Comparison of ENCODE assay signal across 8 cellular contexts in genomic region chr4:76067652-76068286, GRCh38. TPM values are rescaled to one million over a fixed set of nuclear protein-coding genes. Genes with fewer than 3 reads are reported as not detected.
DNase-seq lines count a peak whose midpoint lies in the region; ATAC-seq, FAIRE-seq and TF ChIP-seq lines count a peak whose summit lies in the region.

No MANE protein-coding gene starts in this region.

- intact Hi-C loops in ascending aorta (cut with DNase I) = loop anchor here (2.0 kb wide), 1 partner anchor 77 kb away; the partner anchor contains the start of gene SDAD1

- DNase-seq in Daoy (ENCODE audit: low read depth) (peak; percentile 33), HCEC 1CT (peak; percentile 28), NCI-H1105 (lab: John Stamatoyannopoulos, UW) (peak; percentile 12), T-helper 9 cell (peak; percentile 51), ascending aorta (ENCODE audit: low spot score in 2 of 2) (peak in 1 of 2 donors; percentile 77), hippocampal formation (lab: John Stamatoyannopoulos, UW) (peak; percentile 58 to 69), small intestine (peak; percentile 82)

- no peaks in the 10 kb centered on the region for H3K9me3 ChIP-seq in ascending aorta
- H3K9me3 ChIP-seq in small intestine (ENCODE audit: control insufficient read depth, low read depth) = no peaks in the 10 kb centered on the region

- H3K27ac ChIP-seq in ascending aorta (no peak overlapping the region), small intestine (ENCODE audit: low read depth in 1 of 2, low read length in 1 of 2) (no peak overlapping the region)

- no peak for ATAC-seq in HG02970 (IDR thresholded peaks at IDR 0.05; ENCODE audit: low FRiP score, unreplicated experiment)

- TF ChIP-seq CTCF in ascending aorta (IDR thresholded peaks at IDR 0.05) = peak; percentile 9 to 76 (median 73)

- H3K36me3 ChIP-seq in ascending aorta (no peaks in the 10 kb centered on the region), small intestine (ENCODE audit: control insufficient read depth in 2 of 2, insufficient read depth in 2 of 2, low read length in 2 of 2) (no peaks in the 10 kb centered on the region)

- H3K4me1 ChIP-seq in ascending aorta = no peaks in the 10 kb centered on the region
- no peaks in the 10 kb centered on the region for H3K4me1 ChIP-seq in small intestine (ENCODE audit: control insufficient read depth in 2 of 2, insufficient read depth in 1 of 2, low read depth in 1 of 2, low read length in 1 of 2)

- no peaks in the 10 kb centered on the region for H3K27me3 ChIP-seq in ascending aorta
- no peaks in the 10 kb centered on the region for H3K27me3 ChIP-seq in small intestine (ENCODE audit: control insufficient read depth in 2 of 2, insufficient read depth in 2 of 2, low read length in 2 of 2)

- H3K4me3 ChIP-seq in ascending aorta = no peak overlapping the region
- no peak overlapping the region for H3K4me3 ChIP-seq in small intestine (ENCODE audit: low read depth in 1 of 2, low read length in 2 of 2)

- peak; percentile 53 for FAIRE-seq in small intestine (lab: Jason Lieb, UNC)

- 0 to 3% (median 0%) methylated on average over 2 of the region's 2 CpGs for WGBS in small intestine, 3 donors

RNA-seq across cellular contexts. Expression of gene ART3, which starts 6.7 kb away (rescaled TPM):
- total RNA-seq in Daoy (2014; rRNA removed; shearing (Covaris generic)) = not detected in 2 replicates
- total RNA-seq in ascending aorta = not detected
- polyA plus RNA-seq in small intestine = under 1 TPM in 2 of 3 donors, not detected in 1; 0.60 to 0.81 TPM

RNA-seq across cellular contexts. Expression of gene CXCL11, which starts 31.9 kb away (rescaled TPM):
- total RNA-seq in Daoy (2014; rRNA removed; shearing (Covaris generic)) = 3.7 and 9.8 TPM in 2 replicates
- not detected for total RNA-seq in ascending aorta
- 1 to 10 TPM in 1 of 3 donors, not detected in 2; 1.3 TPM for polyA plus RNA-seq in small intestine

RNA-seq across cellular contexts. Expression of gene CXCL10, which starts 44.5 kb away (rescaled TPM):
- total RNA-seq in Daoy (2014; rRNA removed; shearing (Covaris generic)) = 0.77 and 0.86 TPM in 2 replicates
- not detected for total RNA-seq in ascending aorta
- 1 to 10 TPM in 2 of 3 donors, not detected in 1; 2.4 to 8.1 TPM for polyA plus RNA-seq in small intestine
